Comparison of ENCODE assay signal across 1 cellular context in genomic region chr16:88811600-88811849, GRCh38.
TF ChIP-seq lines count a peak whose summit lies in the region.

No MANE protein-coding gene starts in this region.

TF ChIP-seq in A549, 52 proteins besides CTCF, POLR2A, EP300 and RAD21:
- TF ChIP-seq SREBF2 (IDR thresholded peaks at IDR 0.05), result no peak
- no peak; the same call in 1 of the 3 replicates for TF ChIP-seq BCL3 (IDR thresholded peaks at IDR 0.05)
- TF ChIP-seq PHF8 (IDR thresholded peaks at IDR 0.05; ENCODE audit: borderline replicate concordance, low read depth), result peak; percentile 79; the same call in 1 of the 2 replicates
- TF ChIP-seq E2F6 (IDR thresholded peaks at IDR 0.05; ENCODE audit: borderline replicate concordance, low read depth), result peak; percentile 95
- no peak for TF ChIP-seq ATOH8 (CRISPR knock-in tag; IDR thresholded peaks at IDR 0.05; ENCODE audit: low read depth)
- 0 out of 2 replicates have a peak, but pooled peaks have one; percentile 46 for TF ChIP-seq HOXB5 (CRISPR knock-in tag; IDR thresholded peaks at IDR 0.05)
- peak; percentile 88 to 96; a peak in 4 of 5 replicates for TF ChIP-seq JUN (IDR thresholded peaks at IDR 0.05)
- TF ChIP-seq RFX5 (IDR thresholded peaks at IDR 0.05), result no peak
